15 cellular contexts compared by ENCODE assay signal in genomic region chr12:132505105-132505851, GRCh38. TPM values are rescaled to one million over a fixed set of nuclear protein-coding genes. Genes with fewer than 3 reads are reported as not detected.
DNase-seq lines count a peak whose midpoint lies in the region; ATAC-seq, FAIRE-seq and TF ChIP-seq lines count a peak whose summit lies in the region.
"Had no signal": no experiment of that assay in that cellular context is flagged by ENCODE, and none has a peak within 500 bp of the region (broad histone marks: within the 10 kb centered on the region; RNA-seq: fewer than 3 reads in every experiment).

No MANE protein-coding gene starts in this region.

- H3K4me3 Mint-ChIP-seq in CD4-positive, alpha-beta T cell, result no peak overlapping the region
- H3K4me3 Mint-ChIP-seq in T-helper 17 cell, result peak overlapping the region; percentile 59
- H3K4me3 Mint-ChIP-seq: activated CD4-positive, alpha-beta memory T cell treated with anti-CD3 and anti-CD28 coated beads, Interleukin-2, amount 10 ng/mL, durations not matched to agents 7 days and 5 days had no signal

- FAIRE-seq in pancreas (lab: Jason Lieb, UNC), result no peak
- FAIRE-seq: endothelial cell of umbilical vein had no signal

- DNase-seq in CD4-positive, alpha-beta T cell, result no peak
- DNase-seq in T-helper 17 cell (no peak), foreskin keratinocyte (no peak), pancreas (peak in 2 of 6 donors; percentile 25 to 48), esophagus squamous epithelium (lab: John Stamatoyannopoulos, UW) (no peak), NCI-H2107 (lab: John Stamatoyannopoulos, UW) (no peak), esophagus muscularis mucosa (ENCODE audit: extremely low spot score) (no peak)
- DNase-seq: activated CD4-positive, alpha-beta memory T cell treated with anti-CD3 and anti-CD28 coated beads, Interleukin-2, amount 10 ng/mL, durations not matched to agents 7 days and 5 days; DMS 273 treated with DMSO at 0.1 percent for 48 hours; MG63; NCI-H510A; occipital lobe; stimulated activated CD4-positive, alpha-beta T cell treated with anti-CD3 and anti-CD28 coated beads, Interleukin-4, amount 100 ng/mL, for 1 hour had no signal

- CTCF ChIA-PET in CD4-positive, alpha-beta T cell (lab: Charles Lee), result no interaction called here

- no peak overlapping the region for H3K27ac ChIP-seq in CD4-positive, alpha-beta T cell (ENCODE audit: low read depth, low read length)
- H3K27ac ChIP-seq in foreskin keratinocyte (no peak overlapping the region), pancreas (peak overlapping the region; percentile 22 to 74 (median 72)), esophagus squamous epithelium (peak overlapping the region in 2 of 4 donors; percentile 21 to 35), esophagus muscularis mucosa (replicated peaks in 1 of 4) (peak overlapping the region in 1 of 4 donors; percentile 47)

- H3K4me1 ChIP-seq in foreskin keratinocyte (no peaks in the 10 kb centered on the region), pancreas (peaks cover 58 to 64% (median 63%) of the 10 kb centered on the region in 3 donors), esophagus squamous epithelium (peaks cover 35 to 75% (median 52%) of the 10 kb centered on the region in 3 donors), esophagus muscularis mucosa (peaks cover 70 to 76% (median 72%) of the 10 kb centered on the region in 4 donors)

- TF ChIP-seq POLR2A in esophagus squamous epithelium (IDR thresholded peaks at IDR 0.05) (no peak), esophagus muscularis mucosa (IDR thresholded peaks at IDR 0.05; ENCODE audit: low read depth) (no peak)

- no peak for TF ChIP-seq CTCF in CD4-positive, alpha-beta T cell (IDR thresholded peaks at IDR 0.05)
- TF ChIP-seq CTCF in foreskin keratinocyte (conservative IDR thresholded peaks at IDR 0.05), result peak; percentile 9
- no peak for TF ChIP-seq CTCF in pancreas (IDR thresholded peaks at IDR 0.05)
- TF ChIP-seq CTCF in esophagus squamous epithelium (IDR thresholded peaks at IDR 0.05), result no peak
- TF ChIP-seq CTCF in esophagus muscularis mucosa (IDR thresholded peaks at IDR 0.05), result no peak

- intact Hi-C loops in CD4-positive, alpha-beta T cell (cut with DNase I, micrococcal nuclease), result no loop called here
- intact Hi-C loops in pancreas (cut with DNase I), result no loop called here
- intact Hi-C loops in esophagus squamous epithelium (cut with DNase I), result no loop called here
- intact Hi-C loops in esophagus muscularis mucosa (cut with DNase I), result no loop called here

- WGBS in pancreas, 2 donors, result 58 to 73% methylated on average over 26 to 27 of the region's 27 CpGs
- WGBS in esophagus squamous epithelium, 2 donors, result 66 to 67% methylated on average over 6 to 10 of the region's 27 CpGs
- WGBS in esophagus muscularis mucosa, result 73% methylated on average over 12 of the region's 27 CpGs

- H3K27ac Mint-ChIP-seq in CD4-positive, alpha-beta T cell, result peak overlapping the region; percentile 81
- H3K27ac Mint-ChIP-seq in T-helper 17 cell, result no peak overlapping the region
- H3K27ac Mint-ChIP-seq: activated CD4-positive, alpha-beta memory T cell treated with anti-CD3 and anti-CD28 coated beads, Interleukin-2, amount 10 ng/mL, durations not matched to agents 7 days and 5 days had no signal

- no peak for TF ChIP-seq EP300 in esophagus muscularis mucosa (IDR thresholded peaks at IDR 0.05)

- no peaks in the 10 kb centered on the region for H3K27me3 ChIP-seq in CD4-positive, alpha-beta T cell (ENCODE audit: control insufficient read depth, insufficient read depth, low read length)
- no peaks in the 10 kb centered on the region for H3K27me3 ChIP-seq in foreskin keratinocyte
- no peaks in the 10 kb centered on the region for H3K27me3 ChIP-seq in pancreas
- no peaks in the 10 kb centered on the region for H3K27me3 ChIP-seq in esophagus squamous epithelium
- H3K27me3 ChIP-seq in esophagus muscularis mucosa, result no peaks in the 10 kb centered on the region
- H3K27me3 ChIP-seq: MG63 had no signal

- no peaks in the 10 kb centered on the region for H3K9me3 ChIP-seq in CD4-positive, alpha-beta T cell (ENCODE audit: control insufficient read depth, low read length)
- H3K9me3 ChIP-seq in T-helper 17 cell (ENCODE audit: control insufficient read depth, low read length, poor library complexity, severe bottlenecking), result no peaks in the 10 kb centered on the region
- H3K9me3 ChIP-seq in pancreas, result no peaks in the 10 kb centered on the region
- no peaks in the 10 kb centered on the region for H3K9me3 ChIP-seq in esophagus squamous epithelium
- H3K9me3 ChIP-seq in esophagus muscularis mucosa, result no peaks in the 10 kb centered on the region
- H3K9me3 ChIP-seq: MG63 had no signal

- peaks cover 52% of the 10 kb centered on the region for H3K4me1 Mint-ChIP-seq in CD4-positive, alpha-beta T cell (ENCODE audit: low read depth)
- peaks cover 43% of the 10 kb centered on the region for H3K4me1 Mint-ChIP-seq in T-helper 17 cell

- no peaks in the 10 kb centered on the region for H3K9me3 Mint-ChIP-seq in CD4-positive, alpha-beta T cell
- H3K9me3 Mint-ChIP-seq: activated CD4-positive, alpha-beta memory T cell treated with anti-CD3 and anti-CD28 coated beads, Interleukin-2, amount 10 ng/mL, durations not matched to agents 7 days and 5 days had no signal

- H3K4me3 ChIP-seq in pancreas, result no peak overlapping the region
- H3K4me3 ChIP-seq in esophagus squamous epithelium, result no peak overlapping the region
- H3K4me3 ChIP-seq in esophagus muscularis mucosa, result no peak overlapping the region
- H3K4me3 ChIP-seq: MG63 had no signal

- peaks cover 4% of the 10 kb centered on the region for H3K36me3 Mint-ChIP-seq in CD4-positive, alpha-beta T cell (ENCODE audit: low read depth)
- H3K36me3 Mint-ChIP-seq in T-helper 17 cell (ENCODE audit: low read depth), result no peaks in the 10 kb centered on the region

- H3K36me3 ChIP-seq in pancreas (peaks cover 0 to 21% (median 0%) of the 10 kb centered on the region in 3 donors), esophagus squamous epithelium (peaks cover 0 to 25% (median 9%) of the 10 kb centered on the region in 3 donors), esophagus muscularis mucosa (peaks cover 0 to 24% (median 22%) of the 10 kb centered on the region in 4 donors)

- ATAC-seq in CD4-positive, alpha-beta T cell (ENCODE audit: poor library complexity), result no peak
- ATAC-seq in T-helper 17 cell (peak; percentile 14), foreskin keratinocyte (no peak), pancreas (no peak), HG03108 (IDR thresholded peaks at IDR 0.05; ENCODE audit: unreplicated experiment) (no peak)

- H3K27me3 Mint-ChIP-seq in CD4-positive, alpha-beta T cell, result no peaks in the 10 kb centered on the region
- no peaks in the 10 kb centered on the region for H3K27me3 Mint-ChIP-seq in T-helper 17 cell
- H3K27me3 Mint-ChIP-seq: activated CD4-positive, alpha-beta memory T cell treated with anti-CD3 and anti-CD28 coated beads, Interleukin-2, amount 10 ng/mL, durations not matched to agents 7 days and 5 days had no signal

- POLR2A ChIA-PET in CD4-positive, alpha-beta T cell (lab: Charles Lee), result interaction anchor here (1.8 kb wide), 1 partner anchor 13 kb away, joined by 4 read pairs; no protein-coding TSS in a partner anchor

RNA-seq across cellular contexts. Expression of gene FBRSL1, which starts 15.3 kb away (rescaled TPM):
- total RNA-seq in CD4-positive, alpha-beta T cell, result 10 to 100 TPM; 75.8 to 80.7 TPM
- total RNA-seq in T-helper 17 cell (10 to 100 TPM; 79.3 to 86.3 TPM), foreskin keratinocyte (20.0 and 21.6 TPM in 2 replicates), pancreas (10 to 100 TPM; 31.1 to 55.8 (median 43.1) TPM), esophagus squamous epithelium (10 to 100 TPM in 3 of 4 donors, 1 to 10 TPM in 1; 5.9 to 34.3 (median 23.4) TPM), esophagus muscularis mucosa (10 to 100 TPM; 14.4 to 28.1 (median 18.5) TPM)
- polyA plus RNA-seq in foreskin keratinocyte (23.7 and 30.7 TPM in 2 replicates), pancreas (10 to 100 TPM; 45.1 to 62.5 TPM)

Comparison
In these comparisons a context has a peak if more than half of its experiments do, and no peak if none do; other contexts are left out.
1. H3K27ac ChIP-seq: peak in pancreas (4 of 4); none in CD4-positive, alpha-beta T cell (single experiment) and foreskin keratinocyte (single experiment).